8 cellular contexts compared by ENCODE assay signal in the genomic region with DNA sequence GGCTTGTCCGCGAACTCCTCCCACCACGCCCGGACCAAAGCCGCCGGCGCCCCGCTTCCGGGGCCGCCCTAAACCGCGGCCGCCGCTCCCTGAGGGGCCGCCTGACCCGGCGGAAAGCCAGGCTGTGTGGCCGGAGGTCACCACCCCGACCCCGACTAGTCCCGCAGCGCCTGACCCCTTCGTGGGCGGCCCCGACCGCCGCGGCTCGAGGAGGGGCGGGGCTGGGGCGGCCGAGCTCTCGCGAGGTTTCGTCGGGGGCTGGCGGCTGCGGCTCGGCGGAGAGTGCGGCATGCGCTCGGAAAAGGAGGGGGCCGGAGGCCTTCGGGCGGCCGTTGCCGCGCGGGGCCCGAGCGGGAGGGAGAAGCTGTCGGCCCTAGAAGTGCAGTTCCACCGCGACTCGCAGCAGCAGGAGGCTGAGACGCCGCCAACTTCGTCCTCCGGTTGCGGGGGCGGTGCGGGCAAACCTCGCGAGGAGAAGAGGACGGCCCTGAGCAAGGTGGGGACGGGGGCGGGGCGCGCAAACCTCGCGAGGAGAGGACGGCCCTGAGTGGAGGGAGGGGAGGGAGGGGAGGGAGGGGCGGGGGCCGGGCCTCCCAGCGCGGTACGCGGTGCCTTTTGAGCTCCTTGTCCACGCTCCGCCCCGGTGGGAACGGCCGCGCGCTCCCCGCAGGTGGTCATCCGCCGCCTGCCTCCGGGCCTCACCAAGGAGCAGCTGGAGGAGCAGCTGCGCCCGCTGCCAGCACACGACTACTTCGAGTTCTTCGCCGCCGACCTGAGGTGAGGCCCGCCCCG. TPM values are rescaled to one million over a fixed set of nuclear protein-coding genes. Genes with fewer than 3 reads are reported as not detected.
A peak's percentile ranks its signal among the peaks of the same experiment; 100 is the strongest.
DNase-seq lines count a peak whose midpoint lies in the region; ATAC-seq, FAIRE-seq and TF ChIP-seq lines count a peak whose summit lies in the region.

TSS of gene UPF3A (plus strand) at position 251 of the 792 bp plus-strand sequence. CDS start at position 290, 39 bp downstream.

- peak within 1 kb of the TSS; percentile 81 for H3K4me2 ChIP-seq in OCI-LY3 (ENCODE audit: low read length)

- peak within 1 kb of the TSS; percentile 100 for H3K4me3 ChIP-seq in HUES64 (ENCODE audit: low read length)
- H3K4me3 ChIP-seq in OCI-LY3 (ENCODE audit: low read length), result peak within 1 kb of the TSS; percentile 80

- no peaks in the 10 kb centered on the region for H3K9me3 ChIP-seq in HUES64 (ENCODE audit: insufficient read depth, low read depth, low read length)
- H3K9me3 ChIP-seq in OCI-LY3 (ENCODE audit: insufficient read depth, low read length), result no peaks in the 10 kb centered on the region

- peak within 1 kb of the TSS; percentile 92 for H2AFZ ChIP-seq in OCI-LY3 (ENCODE audit: low read depth, low read length)

- DNase-seq in D721Med (ENCODE audit: insufficient read length, low spot score) (peak; percentile 51), activated T-cell treated with anti-CD3 and anti-CD28 coated beads for 4 hours (peak; percentile 80), epithelial cell of prostate (ENCODE audit: low read depth, low spot score) (peak; percentile 64), mucosa of gallbladder (ENCODE audit: low spot score) (peak; percentile 87)
- peak; percentile 73 to 76 for DNase-seq in stimulated activated CD8-positive, alpha-beta memory T cell treated with anti-CD3 and anti-CD28 coated beads, Interleukin-4, amount 100 ng/mL, for 4 hours (ENCODE audit: low read depth in 2 of 2, low spot score in 1 of 2)

- TF ChIP-seq CTCF in D721Med (IDR thresholded peaks at IDR 0.05; ENCODE audit: insufficient read depth, missing control alignments), result no peak
- no peak for TF ChIP-seq CTCF in OCI-LY3 (IDR thresholded peaks at IDR 0.05; ENCODE audit: low read depth, low read length)

- FAIRE-seq in D721Med (lab: Jason Lieb, UNC), result no peak

- 0 out of 2 replicates have a peak, but pooled peaks cover 4% of the 10 kb centered on the region for H4K20me1 ChIP-seq in OCI-LY3 (ENCODE audit: insufficient read depth, low read length)

- H3K4me1 ChIP-seq in HUES64 (ENCODE audit: insufficient read depth, low read length) (peaks cover 12% of the 10 kb centered on the region), OCI-LY3 (ENCODE audit: low read length) (peaks cover 19% of the 10 kb centered on the region)

- H3K27ac ChIP-seq in HUES64 (ENCODE audit: low read depth, low read length) (peak within 1 kb of the TSS; percentile 100), OCI-LY3 (ENCODE audit: low read length) (peak within 1 kb of the TSS; percentile 86), epithelial cell of prostate (peak within 1 kb of the TSS; percentile 94)

- peaks cover 51% of the 10 kb centered on the region for H3K36me3 ChIP-seq in HUES64 (ENCODE audit: insufficient read depth, low read length)
- H3K36me3 ChIP-seq in OCI-LY3 (replicated peaks; ENCODE audit: low read depth, low read length), result peaks cover 23% of the 10 kb centered on the region

- H3K27me3 ChIP-seq in HUES64 (ENCODE audit: insufficient read depth, low read length) (no peaks in the 10 kb centered on the region), OCI-LY3 (ENCODE audit: low read depth, low read length) (no peaks in the 10 kb centered on the region)

- under 1% methylated on average over 90 of the region's 99 CpGs for WGBS in HUES64

- H3K79me2 ChIP-seq in OCI-LY3 (ENCODE audit: low read length), result peaks cover 31% of the 10 kb centered on the region

- ATAC-seq in GM21447 (IDR thresholded peaks at IDR 0.05; ENCODE audit: unreplicated experiment), result peak; percentile 62

- H3K9ac ChIP-seq in HUES64 (ENCODE audit: low read depth, low read length), result peak within 1 kb of the TSS; percentile 100
- H3K9ac ChIP-seq in OCI-LY3 (ENCODE audit: low read length), result peak within 1 kb of the TSS; percentile 88

RNA-seq across cellular contexts. Expression of gene UPF3A, which starts in this region (rescaled TPM):
- polyA plus RNA-seq in HUES64 (2013, experiment 1 of 2), result 62.9 TPM
- polyA plus RNA-seq in HUES64 (2013, experiment 2 of 2), result 67.1 TPM
- 34.2 TPM for total RNA-seq in mucosa of gallbladder

Comparison
In these comparisons a context has a peak if more than half of its experiments do, and no peak if none do; other contexts are left out.
1. Peak in every context shown above with its lines: DNase-seq, ATAC-seq, H3K4me3 ChIP-seq and H3K27ac ChIP-seq.